Comparison of ENCODE assay signal across 1 cellular context in the genomic region with DNA sequence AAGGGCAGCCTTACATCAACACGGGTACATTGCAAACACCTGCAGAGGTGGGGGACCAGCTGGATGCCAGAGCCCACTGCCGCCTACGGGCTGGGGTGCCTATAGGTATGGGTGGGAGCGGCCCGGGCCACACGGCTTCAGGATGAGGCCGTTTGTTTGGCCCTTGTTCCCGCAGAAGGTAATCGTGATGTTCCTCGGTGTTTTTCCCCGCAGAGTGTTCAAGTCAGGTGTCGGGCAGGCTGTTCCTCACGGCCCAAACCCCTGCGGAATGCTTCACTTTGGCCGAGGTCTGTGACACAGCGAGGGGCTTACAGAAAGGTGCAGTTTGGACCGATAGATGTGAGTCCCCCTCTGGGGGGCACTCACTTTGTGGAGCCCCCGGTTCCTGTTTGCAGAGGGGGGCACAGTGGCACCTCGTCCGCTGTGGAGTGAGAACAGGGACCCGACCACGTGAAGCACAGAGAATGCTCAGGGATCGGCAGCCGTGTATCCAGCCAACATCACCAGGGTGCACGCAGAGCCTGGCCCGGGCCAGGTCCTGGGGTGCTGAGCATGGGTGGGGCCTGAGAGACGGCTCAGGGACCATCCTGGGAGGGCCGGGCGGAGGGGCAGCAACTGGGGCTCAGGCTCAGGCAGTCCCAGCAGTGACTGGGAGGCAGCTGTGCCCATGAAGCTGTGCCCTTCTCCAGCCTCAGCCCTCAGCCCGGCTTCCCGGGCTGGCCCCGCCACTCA.
TF ChIP-seq lines count a peak whose summit lies in the region.

No MANE protein-coding gene starts in this region.

TF ChIP-seq in K562, 482 proteins besides CTCF, POLR2A, EP300 and RAD21:
- TF ChIP-seq, protein P1, sequence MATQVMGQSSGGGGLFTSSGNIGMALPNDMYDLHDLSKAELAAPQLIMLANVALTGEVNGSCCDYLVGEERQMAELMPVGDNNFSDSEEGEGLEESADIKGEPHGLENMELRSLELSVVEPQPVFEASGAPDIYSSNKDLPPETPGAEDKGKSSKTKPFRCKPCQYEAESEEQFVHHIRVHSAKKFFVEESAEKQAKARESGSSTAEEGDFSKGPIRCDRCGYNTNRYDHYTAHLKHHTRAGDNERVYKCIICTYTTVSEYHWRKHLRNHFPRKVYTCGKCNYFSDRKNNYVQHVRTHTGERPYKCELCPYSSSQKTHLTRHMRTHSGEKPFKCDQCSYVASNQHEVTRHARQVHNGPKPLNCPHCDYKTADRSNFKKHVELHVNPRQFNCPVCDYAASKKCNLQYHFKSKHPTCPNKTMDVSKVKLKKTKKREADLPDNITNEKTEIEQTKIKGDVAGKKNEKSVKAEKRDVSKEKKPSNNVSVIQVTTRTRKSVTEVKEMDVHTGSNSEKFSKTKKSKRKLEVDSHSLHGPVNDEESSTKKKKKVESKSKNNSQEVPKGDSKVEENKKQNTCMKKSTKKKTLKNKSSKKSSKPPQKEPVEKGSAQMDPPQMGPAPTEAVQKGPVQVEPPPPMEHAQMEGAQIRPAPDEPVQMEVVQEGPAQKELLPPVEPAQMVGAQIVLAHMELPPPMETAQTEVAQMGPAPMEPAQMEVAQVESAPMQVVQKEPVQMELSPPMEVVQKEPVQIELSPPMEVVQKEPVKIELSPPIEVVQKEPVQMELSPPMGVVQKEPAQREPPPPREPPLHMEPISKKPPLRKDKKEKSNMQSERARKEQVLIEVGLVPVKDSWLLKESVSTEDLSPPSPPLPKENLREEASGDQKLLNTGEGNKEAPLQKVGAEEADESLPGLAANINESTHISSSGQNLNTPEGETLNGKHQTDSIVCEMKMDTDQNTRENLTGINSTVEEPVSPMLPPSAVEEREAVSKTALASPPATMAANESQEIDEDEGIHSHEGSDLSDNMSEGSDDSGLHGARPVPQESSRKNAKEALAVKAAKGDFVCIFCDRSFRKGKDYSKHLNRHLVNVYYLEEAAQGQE (CRISPR knock-in tag; IDR thresholded peaks at IDR 0.05; ENCODE audit: low read depth), result no peak
- TF ChIP-seq TRIM28 (IDR thresholded peaks at IDR 0.05) (no peak), ZNF76 (CRISPR knock-in tag; IDR thresholded peaks at IDR 0.05; ENCODE audit: borderline replicate concordance) (no peak), ZBED1 (IDR thresholded peaks at IDR 0.05) (no peak), ZC3H11A (IDR thresholded peaks at IDR 0.05; ENCODE audit: low read depth, low read length) (no peak), HMGN3 (IDR thresholded peaks at IDR 0.05; ENCODE audit: borderline replicate concordance, extremely low read depth, insufficient read length, low read depth, low read length) (peak; percentile 32), NR1H2 (CRISPR knock-in tag; IDR thresholded peaks at IDR 0.05) (no peak), TCF7L2 (IDR thresholded peaks at IDR 0.05; ENCODE audit: low read depth, low read length) (no peak), POLR2G (IDR thresholded peaks at IDR 0.05; ENCODE audit: low read depth, low read length) (no peak)
